Comparison of ENCODE assay signal across 16 cellular contexts in genomic region chr2:98134601-98135000, GRCh38. TPM values are rescaled to one million over a fixed set of nuclear protein-coding genes. Genes with fewer than 3 reads are reported as not detected.
DNase-seq lines count a peak whose midpoint lies in the region; ATAC-seq, FAIRE-seq and TF ChIP-seq lines count a peak whose summit lies in the region.
"Had no signal": no experiment of that assay in that cellular context is flagged by ENCODE, and none has a peak within 500 bp of the region (broad histone marks: within the 10 kb centered on the region; RNA-seq: fewer than 3 reads in every experiment).

No MANE protein-coding gene starts in this region.

- peaks cover 38% of the 10 kb centered on the region for H3K4me1 Mint-ChIP-seq in stimulated activated naive CD8-positive, alpha-beta T cell treated with anti-CD3 and anti-CD28 coated beads, Interleukin-15, Interleukin-2, amounts not matched to agents 100 ng/mL and 50 ng/mL, for 24 hours (ENCODE audit: low read depth)

- no peaks in the 10 kb centered on the region for H3K36me3 Mint-ChIP-seq in stimulated activated naive CD8-positive, alpha-beta T cell treated with anti-CD3 and anti-CD28 coated beads, Interleukin-15, Interleukin-2, amounts not matched to agents 100 ng/mL and 50 ng/mL, for 24 hours (ENCODE audit: low read depth)

- H3K4ac ChIP-seq in mesenchymal stem cell (ENCODE audit: low read depth in 1 of 2, low read length in 2 of 2), result no peak overlapping the region

- WGBS in GM12878 (ENCODE audit: insufficient coverage, insufficient replicate concordance, low lambda C conversion rate, missing lambda C conversion rate), result 67% methylated on average over 4 of the region's 4 CpGs
- 63% methylated on average over 3 of the region's 4 CpGs for WGBS in mesenchymal stem cell
- 37% methylated on average over 4 of the region's 4 CpGs for WGBS in HepG2 (ENCODE audit: low lambda C conversion rate)

- no peaks in the 10 kb centered on the region for H3K79me1 ChIP-seq in mesenchymal stem cell (replicated peaks; ENCODE audit: low read length, poor library complexity, severe bottlenecking)

- no peak overlapping the region; the same call in 1 of the 2 replicates for H3K4me2 ChIP-seq in GM12878 (ENCODE audit: control insufficient read depth, insufficient read depth)
- no peak overlapping the region for H3K4me2 ChIP-seq in mesenchymal stem cell (ENCODE audit: low read length, poor library complexity, severe bottlenecking)
- H3K4me2 ChIP-seq in HepG2 (ENCODE audit: low read depth, low read length), result no peak overlapping the region

- no peaks in the 10 kb centered on the region for H3K9me3 Mint-ChIP-seq in stimulated activated naive CD8-positive, alpha-beta T cell treated with anti-CD3 and anti-CD28 coated beads, Interleukin-15, Interleukin-2, amounts not matched to agents 100 ng/mL and 50 ng/mL, for 24 hours

- TF ChIP-seq CTCF in GM12878 (IDR thresholded peaks at IDR 0.05 in 2 of 3, conservative IDR thresholded peaks at IDR 0.05 in 1 of 3; ENCODE audit: control insufficient read depth in 2 of 3, extremely low read depth in 1 of 3, insufficient read depth in 1 of 3, low read depth in 3 of 3, low read length in 3 of 3) (no peak), HepG2 (CRISPR knock-in tag; IDR thresholded peaks at IDR 0.05) (no peak)

- no peak overlapping the region for H2BK120ac ChIP-seq in mesenchymal stem cell (ENCODE audit: low read depth, low read length)

- DNase-seq in stimulated activated naive CD8-positive, alpha-beta T cell treated with anti-CD3 and anti-CD28 coated beads, Interleukin-15, Interleukin-2, amounts not matched to agents 100 U/mL and 50 U/mL, for 24 hours, result no peak
- DNase-seq in GM12878 (ENCODE audit: low read depth, low spot score), result no peak
- DNase-seq in mesenchymal stem cell, result no peak
- DNase-seq in HepG2 (ENCODE audit: low spot score), result no peak
- DNase-seq in mucosa of gallbladder (ENCODE audit: low spot score), result no peak
- DNase-seq: BE2C, DND-41, NCI-H2081, posterior cingulate gyrus had no signal

- H3K27ac Mint-ChIP-seq in stimulated activated naive CD8-positive, alpha-beta T cell treated with anti-CD3 and anti-CD28 coated beads, Interleukin-15, Interleukin-2, amounts not matched to agents 100 ng/mL and 50 ng/mL, for 24 hours, result peak overlapping the region; percentile 81

- H3K14ac ChIP-seq in mesenchymal stem cell (ENCODE audit: low read length in 2 of 2), result no peak overlapping the region

- CTCF ChIA-PET in GM12878 (lab: Yijun Ruan, JAX), result interaction anchor here (1.4 to 1.7 kb wide), 2 partner anchors 8 to 328 kb away, joined by 3 to 5 read pairs; no protein-coding TSS in a partner anchor
- CTCF ChIA-PET in HepG2 (lab: Yijun Ruan, JAX; ENCODE audit: low intra/inter-chr PET ratio, low total read pairs), result no interaction called here

- TF ChIP-seq RAD21 in GM12878 (IDR thresholded peaks at IDR 0.05; ENCODE audit: insufficient read depth, low read depth, low read length) (no peak), HepG2 (CRISPR knock-in tag; IDR thresholded peaks at IDR 0.05) (no peak)

- H3K27me3 ChIP-seq in GM12878 (replicated peaks in 1 of 2; ENCODE audit: control insufficient read depth in 2 of 2, insufficient read depth in 2 of 2, low read length in 1 of 2) (0 out of 4 replicates have a peak, but pooled peaks cover 0 to 1% of the 10 kb centered on the region in 2 experiments), mesenchymal stem cell (ENCODE audit: control insufficient read depth in 1 of 2, insufficient read depth in 1 of 2, low read length in 2 of 2) (peaks cover 18 to 20% of the 10 kb centered on the region in 2 experiments), HepG2 (ENCODE audit: control insufficient read depth in 1 of 2, insufficient read depth in 2 of 2, low read length in 2 of 2) (peaks cover 4 to 49% of the 10 kb centered on the region in 2 experiments; a peak in 3 of 5 replicates)
- H3K27me3 ChIP-seq: BE2C, cardiac muscle cell, SJSA1 had no signal

- H3K9ac ChIP-seq in GM12878 (ENCODE audit: control insufficient read depth, insufficient read depth, low read length) (no peak overlapping the region), mesenchymal stem cell (ENCODE audit: low read length) (peak overlapping the region; percentile 84), HepG2 (ENCODE audit: insufficient read depth, low read depth, low read length) (no peak overlapping the region)

- BruUV-seq in GM12878 (replicated peaks; lab: Mats Ljungman, UMichigan) (no TSS peak), HepG2 (replicated peaks; lab: Mats Ljungman, UMichigan) (no TSS peak)

- POLR2A ChIA-PET in GM12878 (lab: Charles Lee) (no interaction called here), HepG2 (lab: Yijun Ruan, JAX) (no interaction called here)

- H3K27me3 Mint-ChIP-seq in stimulated activated naive CD8-positive, alpha-beta T cell treated with anti-CD3 and anti-CD28 coated beads, Interleukin-15, Interleukin-2, amounts not matched to agents 100 ng/mL and 50 ng/mL, for 24 hours, result peaks cover 8% of the 10 kb centered on the region

- H4K20me1 ChIP-seq in GM12878 (ENCODE audit: control insufficient read depth, insufficient read depth), result no peaks in the 10 kb centered on the region
- H4K20me1 ChIP-seq in HepG2 (ENCODE audit: insufficient read depth, low read length), result no peaks in the 10 kb centered on the region

- H2BK12ac ChIP-seq in mesenchymal stem cell (ENCODE audit: low read length in 2 of 2), result no peak overlapping the region

- FAIRE-seq in GM12878 (lab: Jason Lieb, UNC) (no peak), HepG2 (lab: Jason Lieb, UNC) (no peak)

- H3K79me2 ChIP-seq in GM12878 (ENCODE audit: control insufficient read depth, insufficient read depth, low read length) (no peaks in the 10 kb centered on the region), HepG2 (ENCODE audit: insufficient read depth, low read length) (no peaks in the 10 kb centered on the region)

- H2AK5ac ChIP-seq in mesenchymal stem cell (ENCODE audit: low read length, severe bottlenecking), result no peak overlapping the region

- H3K36me3 ChIP-seq in GM12878 (ENCODE audit: control insufficient read depth in 2 of 2, insufficient read depth in 2 of 2, low read length in 1 of 2) (no peaks in the 10 kb centered on the region), mesenchymal stem cell (ENCODE audit: control insufficient read depth in 1 of 2, insufficient read depth in 2 of 2, low read depth in 1 of 2, low read length in 2 of 2) (no peaks in the 10 kb centered on the region), HepG2 (replicated peaks in 1 of 2; ENCODE audit: control insufficient read depth in 1 of 2, insufficient read depth in 2 of 2, low read length in 2 of 2) (no peaks in the 10 kb centered on the region)
- H3K36me3 ChIP-seq: BE2C, cardiac muscle cell, SJSA1 had no signal

- no peak overlapping the region for H2BK5ac ChIP-seq in mesenchymal stem cell (ENCODE audit: low read depth, low read length, poor library complexity, severe bottlenecking)

- in situ Hi-C loops in GM12878 (cut with MboI), result no loop called here
- in situ Hi-C loops in HepG2 (cut with HindIII; ENCODE audit: extremely low pct_ligation_motif_present, low pct_unique_long_range_greater_than_20kb), result no loop called here

- SMC1A ChIA-PET in GM12878 (lab: Charles Lee; ENCODE audit: uncharacterized antibody, unreplicated experiment), result interaction anchor here (0.6 to 1.2 kb wide), 4 partner anchors 9 to 50 kb away, joined by 3 to 5 read pairs (median 3); no protein-coding TSS in a partner anchor

- H2AFZ ChIP-seq in GM12878 (ENCODE audit: control insufficient read depth, low read depth, low read length) (no peak overlapping the region), mesenchymal stem cell (ENCODE audit: low read depth, low read length) (no peak overlapping the region), HepG2 (ENCODE audit: low read length) (no peak overlapping the region)

- no peak overlapping the region for H3K18ac ChIP-seq in mesenchymal stem cell (ENCODE audit: low read depth in 1 of 2, low read length in 2 of 2)

- no peak overlapping the region for H4K8ac ChIP-seq in mesenchymal stem cell (ENCODE audit: low read length)

- H3K9me3 ChIP-seq in GM12878 (replicated peaks; ENCODE audit: control insufficient read depth, insufficient read depth, low read length) (no peaks in the 10 kb centered on the region), mesenchymal stem cell (ENCODE audit: control insufficient read depth, low read length) (no peaks in the 10 kb centered on the region), HepG2 (ENCODE audit: low read length) (no peaks in the 10 kb centered on the region)
- H3K9me3 ChIP-seq: BE2C, SJSA1 had no signal

- TF ChIP-seq POLR2A in GM12878 (IDR thresholded peaks at IDR 0.05; ENCODE audit: low read depth, low read length) (no peak), HepG2 (IDR thresholded peaks at IDR 0.05; ENCODE audit: insufficient read depth in 1 of 2, low read depth in 2 of 2, low read length in 2 of 2) (no peak)

- no peak overlapping the region for H3K27ac ChIP-seq in GM12878 (ENCODE audit: control insufficient read depth, insufficient read depth)
- no peak overlapping the region for H3K27ac ChIP-seq in mesenchymal stem cell (ENCODE audit: low read length, poor library complexity, severe bottlenecking)
- no peak overlapping the region for H3K27ac ChIP-seq in HepG2 (ENCODE audit: extremely low read length, insufficient read depth, low read length)
- H3K27ac ChIP-seq: cardiac muscle cell, epithelial cell of prostate, SJSA1 had no signal

- H3K4me3 Mint-ChIP-seq in stimulated activated naive CD8-positive, alpha-beta T cell treated with anti-CD3 and anti-CD28 coated beads, Interleukin-15, Interleukin-2, amounts not matched to agents 100 ng/mL and 50 ng/mL, for 24 hours, result peak overlapping the region; percentile 46

- no peaks in the 10 kb centered on the region; the same call in 1 of the 2 replicates for H3K4me1 ChIP-seq in GM12878 (ENCODE audit: control insufficient read depth, insufficient read depth, low read length)
- no peaks in the 10 kb centered on the region for H3K4me1 ChIP-seq in mesenchymal stem cell (ENCODE audit: control insufficient read depth, insufficient read depth, low read depth, low read length)
- H3K4me1 ChIP-seq in HepG2 (ENCODE audit: insufficient read depth, low read length), result no peaks in the 10 kb centered on the region
- H3K4me1 ChIP-seq: BE2C, SJSA1 had no signal

- no peak overlapping the region for H3K4me3 ChIP-seq in GM12878
- peak overlapping the region in 1 of 2 experiments; percentile 50 for H3K4me3 ChIP-seq in mesenchymal stem cell (ENCODE audit: insufficient read depth in 1 of 2, low read depth in 1 of 2, low read length in 2 of 2)
- H3K4me3 ChIP-seq in HepG2 (replicated peaks in 1 of 3; ENCODE audit: insufficient read depth in 1 of 3, low read depth in 2 of 3, low read length in 3 of 3), result no peak overlapping the region
- H3K4me3 ChIP-seq: cardiac muscle cell, lung, SJSA1 had no signal

- H2BK15ac ChIP-seq in mesenchymal stem cell (ENCODE audit: low read depth, poor library complexity, severe bottlenecking), result no peak overlapping the region

- RAD21 ChIA-PET in GM12878 (lab: Charles Lee; ENCODE audit: unreplicated experiment), result interaction anchor here (0.6 to 1.0 kb wide), 2 partner anchors 10 to 41 kb away, joined by 3 read pairs; no protein-coding TSS in a partner anchor

- no peak overlapping the region for H3K23ac ChIP-seq in mesenchymal stem cell (ENCODE audit: low read length in 2 of 2)

- TF ChIP-seq EP300 in GM12878 (IDR thresholded peaks at IDR 0.05; ENCODE audit: borderline replicate concordance in 1 of 2, control insufficient read depth in 1 of 2, low read depth in 2 of 2, low read length in 2 of 2) (no peak), HepG2 (IDR thresholded peaks at IDR 0.05; ENCODE audit: low read depth in 2 of 2, low read length in 2 of 2) (no peak), HepG2 (CRISPR knock-in tag; IDR thresholded peaks at IDR 0.05; ENCODE audit: borderline replicate concordance) (no peak)

- intact Hi-C loops in GM12878 (cut with micrococcal nuclease; ENCODE audit: unreplicated experiment) (no loop called here), HepG2 (cut with micrococcal nuclease; ENCODE audit: unreplicated experiment) (no loop called here)

- H4K91ac ChIP-seq in mesenchymal stem cell (ENCODE audit: low read length), result no peak overlapping the region

- no peak for ATAC-seq in stimulated activated naive CD8-positive, alpha-beta T cell treated with anti-CD3 and anti-CD28 coated beads, Interleukin-15, Interleukin-2, amounts not matched to agents 100 U/mL and 50 U/mL, for 24 hours
- ATAC-seq in GM12878 (no peak), HG03520 (IDR thresholded peaks at IDR 0.05; ENCODE audit: unreplicated experiment) (no peak), HG03159 (IDR thresholded peaks at IDR 0.05; ENCODE audit: unreplicated experiment) (no peak), HepG2 (no peak)

RNA-seq across cellular contexts. Expression of gene VWA3B, which starts 47.6 kb away (rescaled TPM):
- not detected in 2 replicates for total RNA-seq in GM12878 (2013; cell fraction: nucleolus; rRNA removed)
- total RNA-seq in GM12878 (2014; rRNA removed), result 0.51 and 0.82 TPM in 2 replicates
- total RNA-seq in GM12878 (2014; rRNA removed; fragmentation: Illumina TruSeq; extraction: Trizol), result 0.13 TPM in 1 of 2 replicates, not detected in the other
- total RNA-seq in GM12878 (2021), result not detected in 2 replicates
- polyA plus RNA-seq in GM12878 (2011; ENCODE audit: low read depth), result not detected
- 0.04 TPM in 1 of 2 replicates, not detected in the other for polyA plus RNA-seq in GM12878 (2011; rRNA removed)
- polyA plus RNA-seq in GM12878 (2011; cell fraction: cytosol; rRNA removed), result 0.03 TPM in 1 of 2 replicates, not detected in the other
- polyA plus RNA-seq in GM12878 (2011; cell fraction: nucleus; rRNA removed), result 0.03 TPM in 1 of 2 replicates, not detected in the other
- not detected in 2 replicates for polyA plus RNA-seq in GM12878 (2012)
- 0.06 TPM in 1 of 2 replicates, not detected in the other for polyA plus RNA-seq in GM12878 (2014; fragmentation: Illumina TruSeq; extraction: Trizol)
- not detected for polyA plus RNA-seq in GM12878 (2014; fragmentation: Nextera tagmentation; extraction: Ambion mirVana)
- polyA plus RNA-seq in GM12878 (2014; rRNA removed), result 0.18 and 0.86 TPM in 2 replicates
- under 1 TPM in 1 of 2 experiments, not detected in 1; 0.24 TPM for polyA plus RNA-seq in GM12878 (2016; fragmentation: Nextera tagmentation; extraction: Ambion mirVana)
- not detected in 2 replicates for polyA minus RNA-seq in GM12878 (2011; rRNA and poly(A)+ RNA removed)
- not detected in 2 replicates for polyA minus RNA-seq in GM12878 (2011; cell fraction: cytosol; rRNA and poly(A)+ RNA removed)
- polyA minus RNA-seq in GM12878 (2011; cell fraction: nucleus; rRNA and poly(A)+ RNA removed), result not detected in 2 replicates
- polyA plus RNA-seq in mesenchymal stem cell (2013, experiment 1 of 2), result not detected
- polyA plus RNA-seq in mesenchymal stem cell (2013, experiment 2 of 2), result not detected
- total RNA-seq in HepG2 (2016; rRNA removed; fragmentation: Illumina TruSeq; extraction: Trizol), result not detected in 2 replicates
- not detected in 2 replicates for total RNA-seq in HepG2 (2016; cell fraction: cytosol; rRNA removed; fragmentation: Illumina TruSeq; extraction: Trizol; ENCODE audit: low read depth)
- total RNA-seq in HepG2 (2016; cell fraction: insoluble cytoplasmic fraction; rRNA removed; fragmentation: Illumina TruSeq; extraction: Trizol), result not detected in 2 replicates
- total RNA-seq in HepG2 (2016; cell fraction: membrane; rRNA removed; fragmentation: Illumina TruSeq; extraction: Trizol), result not detected in 2 replicates
- total RNA-seq in HepG2 (2016; cell fraction: nucleus; rRNA removed; fragmentation: Illumina TruSeq; extraction: Trizol), result not detected in 2 replicates
- not detected in 2 replicates for polyA plus RNA-seq in HepG2 (2011; rRNA removed)
- polyA plus RNA-seq in HepG2 (2011; cell fraction: cytosol; rRNA removed), result 0.03 TPM in 1 of 2 replicates, not detected in the other
- not detected in 2 replicates for polyA plus RNA-seq in HepG2 (2011; cell fraction: nucleus; rRNA removed)
- polyA plus RNA-seq in HepG2 (2012), result not detected in 2 replicates
- not detected in 2 replicates for polyA plus RNA-seq in HepG2 (2016; cell fraction: cytosol; fragmentation: Illumina TruSeq; extraction: Trizol; ENCODE audit: low read depth)
- polyA plus RNA-seq in HepG2 (2016; cell fraction: insoluble cytoplasmic fraction; fragmentation: Illumina TruSeq; extraction: Trizol; ENCODE audit: low read depth), result not detected in 2 replicates
- not detected in 2 replicates for polyA plus RNA-seq in HepG2 (2016; cell fraction: membrane; fragmentation: Illumina TruSeq; extraction: Trizol; ENCODE audit: low read depth)
- polyA plus RNA-seq in HepG2 (2016; cell fraction: nucleus; fragmentation: Illumina TruSeq; extraction: Trizol; ENCODE audit: insufficient read depth, low read depth), result not detected in 2 replicates
- polyA minus RNA-seq in HepG2 (2011; rRNA and poly(A)+ RNA removed; ENCODE audit: low replicate concordance), result not detected in 2 replicates
- not detected in 2 replicates for polyA minus RNA-seq in HepG2 (2011; cell fraction: cytosol; rRNA and poly(A)+ RNA removed)
- not detected in 2 replicates for polyA minus RNA-seq in HepG2 (2011; cell fraction: nucleus; rRNA and poly(A)+ RNA removed)
- total RNA-seq in mucosa of gallbladder, result 0.58 TPM
- total RNA-seq: SJSA1 had no signal
- polyA plus RNA-seq: cardiac muscle cell had no signal
